In genomic region chr16:58472827-58473226, GRCh38 we compare ENCODE assay signal across 25 cellular contexts.
"Had no signal": no experiment of that assay in that cellular context is flagged by ENCODE, and none has a peak within 500 bp of the region (broad histone marks: within the 10 kb centered on the region; RNA-seq: fewer than 3 reads in every experiment).

No MANE protein-coding gene starts in this region.

- H3K9me3 ChIP-seq: colonic mucosa, pancreas, prostate gland, thoracic aorta, vagina had no signal

- H3K4me3 ChIP-seq: colonic mucosa, dorsolateral prefrontal cortex, pancreas, prostate gland, thoracic aorta, vagina had no signal

- ATAC-seq: activated CD8-positive, alpha-beta T cell treated with anti-CD3 and anti-CD28 coated beads for 36 hours; activated naive CD4-positive, alpha-beta T cell treated with anti-CD3 and anti-CD28 coated beads, Interleukin-2, amount 50 U/mL, for 72 hours; activated T-cell treated with anti-CD3 and anti-CD28 coated beads, Interleukin-2, amount 50 U/mL, for 4 hours; activated T-helper 17 cell treated with anti-CD3 and anti-CD28 coated beads, Interleukin-2, amount 50 U/mL, for 72 hours; pancreas had no signal

- H3K27me3 ChIP-seq: vagina had no signal

- H3K36me3 ChIP-seq: colonic mucosa, pancreas, prostate gland, thoracic aorta, vagina had no signal

- H3K27ac ChIP-seq: colonic mucosa, pancreas, prostate gland, thoracic aorta, vagina had no signal

- DNase-seq: activated CD4-positive, alpha-beta T cell treated with anti-CD3 and anti-CD28 coated beads, Interleukin-2, amount 50 U/mL, for 1 hour; activated CD4-positive, CD25-positive, alpha-beta regulatory T cell treated with anti-CD3 and anti-CD28 coated beads, Interleukin-2, amount 50 U/mL, for 72 hours; activated CD8-positive, alpha-beta T cell treated with anti-CD3 and anti-CD28 coated beads for 36 hours; activated gamma-delta T cell treated with Interleukin-2 at 50 U/mL for 16 hours; activated T-cell treated with anti-CD3 and anti-CD28 coated beads, Interleukin-2, amount 50 U/mL, for 4 hours; anterior cingulate cortex; cerebellar nuclear complex; colonic mucosa; dorsolateral prefrontal cortex; effector memory CD4-positive, alpha-beta T cell; glutamatergic neuron; hippocampal formation; immature natural killer cell; mammary epithelial cell; nucleus accumbens; pancreas; retina; stimulated activated naive CD4-positive, alpha-beta T cell; T-helper 2 cell; trophoblast cell had no signal

- H3K4me1 ChIP-seq: colonic mucosa, pancreas, prostate gland had no signal
